In genomic region chr3:129077222-129077621, GRCh38 we compare ENCODE assay signal across 1 cellular context.
TF ChIP-seq lines count a peak whose summit lies in the region.

No MANE protein-coding gene starts in this region.

TF ChIP-seq in HepG2, 621 proteins besides CTCF, POLR2A, EP300 and RAD21 (continued from another document):
- TF ChIP-seq THAP9 (CRISPR knock-in tag; IDR thresholded peaks at IDR 0.05; ENCODE audit: borderline replicate concordance) (no peak), CEBPZ (IDR thresholded peaks at IDR 0.05; ENCODE audit: low read length) (no peak)
